In genomic region chr2:10811552-10811951, GRCh38 we compare ENCODE assay signal across 8 cellular contexts. TPM values are rescaled to one million over a fixed set of nuclear protein-coding genes. Genes with fewer than 3 reads are reported as not detected.
A peak's percentile ranks its signal among the peaks of the same experiment; 100 is the strongest.
DNase-seq lines count a peak whose midpoint lies in the region; ATAC-seq and TF ChIP-seq lines count a peak whose summit lies in the region.

No MANE protein-coding gene starts in this region.

- peak overlapping the region; percentile 79 for H3K4me3 ChIP-seq in MM.1S (ENCODE audit: low read length)
- H3K4me3 ChIP-seq in duodenal mucosa (ENCODE audit: low read depth in 1 of 2, low read length in 2 of 2), result peak overlapping the region; percentile 76 to 82
- H3K4me3 ChIP-seq in neural cell (ENCODE audit: low read length), result peak overlapping the region; percentile 69

- H3K9me2 ChIP-seq in MM.1S (replicated peaks; ENCODE audit: insufficient read depth, low read length), result no peaks in the 10 kb centered on the region
- H3K9me2 ChIP-seq in neural cell (ENCODE audit: insufficient read depth, low read length), result no peaks in the 10 kb centered on the region

- H3K9me3 ChIP-seq in CD4-positive, alpha-beta T cell (ENCODE audit: control insufficient read depth, low read length), result no peaks in the 10 kb centered on the region
- no peaks in the 10 kb centered on the region for H3K9me3 ChIP-seq in MM.1S (replicated peaks; ENCODE audit: insufficient read depth, low read length)
- H3K9me3 ChIP-seq in duodenal mucosa (ENCODE audit: control insufficient read depth in 1 of 2, low read length in 2 of 2), result no peaks in the 10 kb centered on the region
- H3K9me3 ChIP-seq in neural cell (ENCODE audit: low read length), result no peaks in the 10 kb centered on the region

- ATAC-seq in CD4-positive, alpha-beta T cell (ENCODE audit: poor library complexity), result no peak
- no peak for ATAC-seq in GM19035 (IDR thresholded peaks at IDR 0.05; ENCODE audit: unreplicated experiment)
- ATAC-seq in HG03342 (IDR thresholded peaks at IDR 0.05; ENCODE audit: unreplicated experiment), result no peak
- ATAC-seq in HG03457 (IDR thresholded peaks at IDR 0.05; ENCODE audit: unreplicated experiment), result no peak

- POLR2A ChIA-PET in CD4-positive, alpha-beta T cell (lab: Charles Lee), result interaction anchor here (1.8 to 2.8 kb wide), 5 partner anchors 20 to 533 kb away, joined by 9 to 16 read pairs (median 11); partner anchors contain the start of genes ROCK2 and SLC66A3

- H3K27me3 ChIP-seq in CD4-positive, alpha-beta T cell (ENCODE audit: control insufficient read depth, insufficient read depth, low read length), result no peaks in the 10 kb centered on the region
- 0 out of 2 replicates have a peak, but pooled peaks cover 3% of the 10 kb centered on the region for H3K27me3 ChIP-seq in MM.1S (replicated peaks; ENCODE audit: insufficient read depth, low read length)
- no peaks in the 10 kb centered on the region for H3K27me3 ChIP-seq in duodenal mucosa (ENCODE audit: control insufficient read depth in 1 of 2, insufficient read depth in 2 of 2, low read length in 2 of 2)
- H3K27me3 ChIP-seq in neural cell (ENCODE audit: insufficient read depth, low read depth, low read length), result no peaks in the 10 kb centered on the region

- peak overlapping the region; percentile 93 for H3K4me2 ChIP-seq in MM.1S (ENCODE audit: low read depth, low read length)
- H3K4me2 ChIP-seq in neural cell (ENCODE audit: low read length), result peak overlapping the region; percentile 84

- H3K36me3 ChIP-seq in MM.1S (replicated peaks; ENCODE audit: insufficient read depth, low read length), result peaks cover 3% of the 10 kb centered on the region; the same call in 1 of the 2 replicates
- H3K36me3 ChIP-seq in duodenal mucosa (ENCODE audit: control insufficient read depth in 1 of 2, insufficient read depth in 2 of 2, low read length in 2 of 2), result no peaks in the 10 kb centered on the region
- H3K36me3 ChIP-seq in neural cell (ENCODE audit: insufficient read depth, low read length), result no peaks in the 10 kb centered on the region

- H3K9me3 Mint-ChIP-seq in CD4-positive, alpha-beta T cell, result no peaks in the 10 kb centered on the region

- H3K79me2 ChIP-seq in MM.1S (ENCODE audit: low read length) (peaks cover 57% of the 10 kb centered on the region), neural cell (replicated peaks; ENCODE audit: insufficient read depth, low read length) (peaks cover 55% of the 10 kb centered on the region)

- H3K9ac ChIP-seq in MM.1S (ENCODE audit: low read length) (peak overlapping the region; percentile 90), duodenal mucosa (ENCODE audit: low read depth in 1 of 2, low read length in 2 of 2) (peak overlapping the region; percentile 79 to 86), neural cell (ENCODE audit: low read length) (peak overlapping the region; percentile 80)

- H3K4me1 Mint-ChIP-seq in CD4-positive, alpha-beta T cell (ENCODE audit: low read depth), result peaks cover 42% of the 10 kb centered on the region

- peak overlapping the region; percentile 90 for H3K27ac Mint-ChIP-seq in CD4-positive, alpha-beta T cell

- no peak for TF ChIP-seq CTCF in CD4-positive, alpha-beta T cell (IDR thresholded peaks at IDR 0.05)
- TF ChIP-seq CTCF in MM.1S (IDR thresholded peaks at IDR 0.05; ENCODE audit: low read length), result no peak
- no peak for TF ChIP-seq CTCF in neural cell (IDR thresholded peaks at IDR 0.05; ENCODE audit: poor library complexity, severe bottlenecking)

- CTCF ChIA-PET in CD4-positive, alpha-beta T cell (lab: Charles Lee), result interaction anchor here (1.1 kb wide), 1 partner anchor 21 kb away, joined by 5 read pairs; no protein-coding TSS in a partner anchor

- intact Hi-C loops in CD4-positive, alpha-beta T cell (cut with DNase I, micrococcal nuclease), result loop anchor here in 1 of 2 experiments (2.0 to 10.0 kb wide), 7 partner anchors 123 to 1974 kb away; partner anchors contain the start of genes CPSF3, ITGB1BP1, KIDINS220 and LPIN1

- no peak for DNase-seq in CD4-positive, alpha-beta T cell
- DNase-seq in MM.1S, result no peak
- DNase-seq in stimulated activated CD4-positive, alpha-beta T cell treated with anti-CD3 and anti-CD28 coated beads, Interleukin-12 subunit alpha, Interleukin-12 subunit beta, amount 100 ng/mL, for 4 hours, result no peak

- no peak for TF ChIP-seq EP300 in neural cell (conservative IDR thresholded peaks at IDR 0.05; ENCODE audit: poor library complexity, severe bottlenecking)

- H3F3A ChIP-seq in MM.1S (ENCODE audit: insufficient read depth, low read length), result peaks cover 23% of the 10 kb centered on the region
- H3F3A ChIP-seq in neural cell (ENCODE audit: insufficient read depth, low read length, poor library complexity, severe bottlenecking), result no peaks in the 10 kb centered on the region

- H3K27ac ChIP-seq in CD4-positive, alpha-beta T cell (ENCODE audit: low read depth, low read length), result no peak overlapping the region
- peak overlapping the region; percentile 77; the same call in 1 of the 2 replicates for H3K27ac ChIP-seq in MM.1S (ENCODE audit: low read length)
- H3K27ac ChIP-seq in duodenal mucosa (ENCODE audit: low read depth, low read length), result peak overlapping the region; percentile 26
- no peak overlapping the region for H3K27ac ChIP-seq in neural cell (ENCODE audit: low read length)

- no peaks in the 10 kb centered on the region for H3K27me3 Mint-ChIP-seq in CD4-positive, alpha-beta T cell

- TF ChIP-seq RAD21 in neural cell (conservative IDR thresholded peaks at IDR 0.05), result no peak

- no peak overlapping the region for H2AFZ ChIP-seq in MM.1S (ENCODE audit: low read length)
- no peak overlapping the region for H2AFZ ChIP-seq in neural cell (ENCODE audit: low read depth, low read length)

- H3K4me1 ChIP-seq in MM.1S (ENCODE audit: low read length), result peaks cover 23% of the 10 kb centered on the region
- peaks cover 21 to 27% of the 10 kb centered on the region in 2 donors for H3K4me1 ChIP-seq in duodenal mucosa (ENCODE audit: control insufficient read depth in 1 of 2, insufficient read depth in 2 of 2, low read length in 2 of 2)

- peaks cover 42% of the 10 kb centered on the region for H4K20me1 ChIP-seq in MM.1S (ENCODE audit: insufficient read depth, low read length)
- H4K20me1 ChIP-seq in neural cell (ENCODE audit: insufficient read depth), result no peaks in the 10 kb centered on the region

- H3K36me3 Mint-ChIP-seq in CD4-positive, alpha-beta T cell (ENCODE audit: low read depth), result peaks cover 9% of the 10 kb centered on the region

- peak overlapping the region; percentile 93 for H3K4me3 Mint-ChIP-seq in CD4-positive, alpha-beta T cell

TF ChIP-seq in neural cell, 6 proteins besides CTCF, POLR2A, EP300 and RAD21:
- TF ChIP-seq EZH2 (IDR thresholded peaks at IDR 0.05; ENCODE audit: borderline replicate concordance, insufficient read depth, low read length, poor library complexity, severe bottlenecking), result no peak
- TF ChIP-seq MXI1 (conservative IDR thresholded peaks at IDR 0.05; ENCODE audit: poor library complexity, severe bottlenecking), result no peak
- TF ChIP-seq TAF1 (IDR thresholded peaks at IDR 0.05; ENCODE audit: low read depth), result no peak
- TF ChIP-seq REST (IDR thresholded peaks at IDR 0.05; ENCODE audit: borderline replicate concordance), result no peak
- no peak for TF ChIP-seq POLR2AphosphoS5 (IDR thresholded peaks at IDR 0.05)
- TF ChIP-seq SMC3 (conservative IDR thresholded peaks at IDR 0.05; ENCODE audit: poor library complexity), result no peak

RNA-seq across cellular contexts. Expression of gene PDIA6, which starts 1.0 kb away (rescaled TPM):
- total RNA-seq in CD4-positive, alpha-beta T cell, result 10 to 100 TPM; 25.5 to 26.3 TPM
- 109 and 124 TPM in 2 replicates for polyA plus RNA-seq in neural cell
- polyA minus RNA-seq in neural cell, result 103 and 107 TPM in 2 replicates

Comparison
In these comparisons a context has a peak if more than half of its experiments do, and no peak if none do; other contexts are left out.
1. H3K27ac ChIP-seq: peak in MM.1S (single experiment) and duodenal mucosa (single experiment); none in CD4-positive, alpha-beta T cell (single experiment) and neural cell (single experiment).
2. Peak in every context shown above with its lines, with median percentiles within 50 percentile points of each other: H3K4me3 ChIP-seq and H3K9ac ChIP-seq.